Comparison of ENCODE assay signal across 26 cellular contexts in the genomic region with DNA sequence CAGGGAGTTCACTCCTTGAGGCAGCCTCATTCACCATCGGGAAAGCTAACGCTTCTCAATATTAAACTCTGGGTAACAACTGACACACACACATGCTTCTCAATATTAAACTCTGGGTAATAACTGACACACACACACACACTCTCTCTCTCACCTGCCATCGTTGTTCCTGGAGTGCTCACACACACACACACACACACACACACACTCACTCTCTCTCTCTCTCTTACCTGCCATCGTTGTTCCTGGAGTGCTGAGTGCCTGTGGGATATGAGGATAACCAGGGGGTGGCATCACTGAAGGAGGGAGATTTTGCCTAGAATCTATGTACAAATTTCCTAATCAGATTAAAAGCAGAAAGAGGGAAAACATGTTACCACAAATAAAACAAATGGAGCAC. TPM values are rescaled to one million over a fixed set of nuclear protein-coding genes. Genes with fewer than 3 reads are reported as not detected.
"Had no signal": no experiment of that assay in that cellular context is flagged by ENCODE, and none has a peak within 500 bp of the region (broad histone marks: within the 10 kb centered on the region; RNA-seq: fewer than 3 reads in every experiment).

No MANE protein-coding gene starts in this region.

- H3K9me3 Mint-ChIP-seq: activated naive CD4-positive, alpha-beta T cell treated with anti-CD3 and anti-CD28 coated beads, Interleukin-2, amount 50 U/mL, for 72 hours; endodermal cell; neural progenitor cell had no signal

- H3K27me3 ChIP-seq: breast epithelium, heart left ventricle, neural progenitor cell, testis, upper lobe of right lung had no signal

- H2AFZ ChIP-seq: neural progenitor cell had no signal

- H3K27ac Mint-ChIP-seq: neural progenitor cell had no signal

- H3K4me3 Mint-ChIP-seq: endodermal cell, neural progenitor cell had no signal

- H3K36me3 Mint-ChIP-seq: activated naive CD4-positive, alpha-beta T cell treated with anti-CD3 and anti-CD28 coated beads, Interleukin-2, amount 50 U/mL, for 72 hours had no signal

- H3K27ac ChIP-seq: breast epithelium, coronary artery, heart left ventricle, neural progenitor cell, testis, upper lobe of right lung, VCaP had no signal

- H3K4me1 Mint-ChIP-seq: neural progenitor cell had no signal

- H3K4me2 ChIP-seq: neural progenitor cell had no signal

- H3K9ac ChIP-seq: neural progenitor cell had no signal

- ATAC-seq: activated CD4-positive, CD25-positive, alpha-beta regulatory T cell treated with anti-CD3 and anti-CD28 coated beads, Interleukin-2, amount 50 U/mL, for 24 hours; activated naive CD4-positive, alpha-beta T cell treated with anti-CD3 and anti-CD28 coated beads, Interleukin-2, amount 50 U/mL, for 72 hours; left cardiac atrium; mucosa of descending colon; upper lobe of right lung had no signal

- H3K9me3 ChIP-seq: breast epithelium, heart left ventricle, mucosa of descending colon, testis, upper lobe of right lung had no signal

- DNase-seq: activated gamma-delta T cell; amniotic stem cell; endodermal cell; heart left ventricle; left cardiac atrium; mesenchymal stem cell; mucosa of descending colon; posterior cingulate gyrus; retina; stimulated activated CD4-positive, alpha-beta T cell treated with anti-CD3 and anti-CD28 coated beads, Interleukin-2, amount 100 ng/mL, for 48 hours; stimulated activated CD8-positive, alpha-beta memory T cell treated with anti-CD3 and anti-CD28 coated beads, Interleukin-4, amount 100 ng/mL, for 48 hours; stimulated activated naive CD4-positive, alpha-beta T cell; T-helper 2 cell; testis; upper lobe of right lung had no signal

- H3K4me1 ChIP-seq: breast epithelium, neural progenitor cell had no signal

RNA-seq across cellular contexts. Expression of a gene that starts 17.1 kb away (rescaled TPM):
- total RNA-seq: activated naive CD4-positive, alpha-beta T cell treated with anti-CD3 and anti-CD28 coated beads, Interleukin-2, amount 50 U/mL, for 72 hours; epithelial cell of proximal tubule; fibroblast of villous mesenchyme; heart left ventricle; left cardiac atrium; liver; omental fat pad; SK-MEL-5; testis; upper lobe of right lung had no signal

RNA-seq across cellular contexts. Expression of a gene that starts 28.5 kb away (rescaled TPM):
- total RNA-seq: activated naive CD4-positive, alpha-beta T cell treated with anti-CD3 and anti-CD28 coated beads, Interleukin-2, amount 50 U/mL, for 72 hours; breast epithelium; endodermal cell; epithelial cell of proximal tubule; fibroblast of villous mesenchyme; heart left ventricle; left cardiac atrium; liver; omental fat pad; SK-MEL-5; testis; upper lobe of right lung had no signal
